33 cellular contexts compared by ENCODE assay signal in the genomic region with DNA sequence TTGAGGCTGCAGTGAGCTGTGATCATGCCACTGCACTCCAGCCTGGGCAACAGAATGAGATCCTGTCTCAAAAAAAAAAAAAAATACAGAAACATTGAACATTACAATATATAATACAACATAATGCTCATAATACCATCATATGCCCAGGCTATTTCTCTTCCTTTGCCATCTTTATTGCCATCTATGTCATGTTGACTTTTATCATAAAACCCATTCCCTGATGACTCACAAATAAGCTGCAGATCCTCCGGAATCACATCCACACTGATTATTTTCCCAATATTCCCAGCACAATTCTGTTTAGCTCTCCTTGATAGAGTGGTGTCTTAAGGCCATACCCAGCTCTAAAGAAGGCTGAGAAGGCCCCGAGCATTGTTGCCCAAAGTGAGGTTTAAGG.
"Had no signal": no experiment of that assay in that cellular context is flagged by ENCODE, and none has a peak within 500 bp of the region (broad histone marks: within the 10 kb centered on the region; RNA-seq: fewer than 3 reads in every experiment).

No MANE protein-coding gene starts in this region.

- H3K4me3 ChIP-seq: adrenal gland, body of pancreas, breast epithelium, Peyer's patch had no signal

- H3K27ac Mint-ChIP-seq: activated CD4-positive, alpha-beta memory T cell treated with anti-CD3 and anti-CD28 coated beads, Interleukin-2, amount 10 ng/mL, durations not matched to agents 7 days and 5 days; activated CD8-positive, alpha-beta memory T cell treated with anti-CD3 and anti-CD28 coated beads, Interleukin-2, amount 10 ng/mL, durations not matched to agents 7 days and 5 days; activated naive CD4-positive, alpha-beta T cell treated with anti-CD3 and anti-CD28 coated beads, Interleukin-2, amount 50 U/mL, for 72 hours; WTC11 had no signal

- H3K27me3 ChIP-seq: adrenal gland, body of pancreas, breast epithelium, Peyer's patch had no signal

- H3K27me3 Mint-ChIP-seq: activated CD4-positive, alpha-beta memory T cell treated with anti-CD3 and anti-CD28 coated beads, Interleukin-2, amount 10 ng/mL, durations not matched to agents 7 days and 5 days; activated CD8-positive, alpha-beta memory T cell treated with anti-CD3 and anti-CD28 coated beads, Interleukin-2, amount 10 ng/mL, durations not matched to agents 7 days and 5 days had no signal

- H3K9me3 ChIP-seq: adrenal gland, Peyer's patch had no signal

- H3K9me3 Mint-ChIP-seq: activated CD4-positive, alpha-beta memory T cell treated with anti-CD3 and anti-CD28 coated beads, Interleukin-2, amount 10 ng/mL, durations not matched to agents 7 days and 5 days had no signal

- H3K36me3 ChIP-seq: adrenal gland, breast epithelium, Peyer's patch had no signal

- H3K4me3 Mint-ChIP-seq: activated CD4-positive, alpha-beta memory T cell treated with anti-CD3 and anti-CD28 coated beads, Interleukin-2, amount 10 ng/mL, durations not matched to agents 7 days and 5 days; activated CD8-positive, alpha-beta memory T cell treated with anti-CD3 and anti-CD28 coated beads, Interleukin-2, amount 10 ng/mL, durations not matched to agents 7 days and 5 days; WTC11 had no signal

- DNase-seq: activated CD4-positive, alpha-beta memory T cell treated with anti-CD3 and anti-CD28 coated beads, Interleukin-2, amount 10 ng/mL, durations not matched to agents 7 days and 5 days; activated CD4-positive, alpha-beta T cell treated with anti-CD3 and anti-CD28 coated beads for 4 hours; activated CD4-positive, alpha-beta T cell treated with anti-CD3 and anti-CD28 coated beads, Interleukin-2, amount 50 U/mL, for 1 hour; activated CD8-positive, alpha-beta memory T cell treated with anti-CD3 and anti-CD28 coated beads for 24 hours; activated CD8-positive, alpha-beta memory T cell treated with anti-CD3 and anti-CD28 coated beads, Interleukin-2, amount 10 ng/mL, durations not matched to agents 7 days and 5 days; activated CD8-positive, alpha-beta memory T cell treated with anti-CD3 and anti-CD28 coated beads, Interleukin-2, amount 50 U/mL, for 48 hours; activated effector memory CD4-positive, alpha-beta T cell treated with anti-CD3 and anti-CD28 coated beads, Interleukin-2, amount 50 U/mL, for 16 hours; activated naive CD4-positive, alpha-beta T cell; activated T-cell treated with anti-CD3 and anti-CD28 coated beads, Interleukin-2, amount 50 U/mL, for 48 hours; adrenal gland; body of pancreas; Karpas-422; KBM-7; NCI-H1105; NCI-H1417 treated with DMSO at 0.1 percent for 48 hours; NCI-H187 treated with DMSO at 0.1 percent for 48 hours; NCI-H2081; NCI-H2171 treated with DMSO at 0.1 percent for 48 hours; NCI-H226; NCI-H446 treated with DMSO at 0.1 percent for 48 hours; NCI-H524; NCI-H69; NCI-H82; Peyer's patch; RPMI8226; SIG-M5; T-helper 1 cell; T1000 had no signal

- H3K27ac ChIP-seq: adrenal gland, body of pancreas, breast epithelium, Peyer's patch had no signal

- H3K4me1 Mint-ChIP-seq: WTC11 had no signal

- H3K4me1 ChIP-seq: adrenal gland, body of pancreas, breast epithelium, Peyer's patch had no signal

- ATAC-seq: activated CD4-positive, CD25-positive, alpha-beta regulatory T cell treated with anti-CD3 and anti-CD28 coated beads, Interleukin-2, amount 50 U/mL, for 24 hours; activated CD8-positive, alpha-beta memory T cell treated with anti-CD3 and anti-CD28 coated beads, Interleukin-2, amount 10 ng/mL, durations not matched to agents 7 days and 5 days; activated naive CD4-positive, alpha-beta T cell treated with anti-CD3 and anti-CD28 coated beads, Interleukin-2, amount 50 U/mL, for 72 hours; body of pancreas; SK-N-SH treated with all-trans-retinoic acid at 6 μM for 48 hours; WTC11 had no signal
